23 cellular contexts compared by ENCODE assay signal in genomic region chr11:34805937-34806336, GRCh38.
"Had no signal": no experiment of that assay in that cellular context is flagged by ENCODE, and none has a peak within 500 bp of the region (broad histone marks: within the 10 kb centered on the region; RNA-seq: fewer than 3 reads in every experiment).

No MANE protein-coding gene starts in this region.

- H3K4me2 ChIP-seq: KMS-11, SK-N-SH had no signal

- H3K27ac ChIP-seq: HL-60, KMS-11, RWPE1 had no signal

- H3K9ac ChIP-seq: KMS-11, SK-N-SH had no signal

- DNase-seq: Kasumi-1, NCI-H1092, NCI-H1105 treated with DMSO at 0.1 percent for 48 hours, NCI-H1417 treated with DMSO at 0.1 percent for 48 hours, NCI-H146, NCI-H1694 treated with DMSO at 0.1 percent for 48 hours, NCI-H1930, NCI-H2081 treated with DMSO at 0.1 percent for 48 hours, NCI-H2171, NCI-H226, NCI-H446, NCI-H510A, NCI-H524 treated with DMSO at 0.1 percent for 48 hours, NCI-H69, NCI-H774, PC-3, SHP77, SK-N-SH, SW 1271 had no signal

- ATAC-seq: Panc1, PC-3 had no signal

- H3K9me2 ChIP-seq: SK-N-SH had no signal

- H3K9me3 ChIP-seq: SK-N-SH had no signal
